In the genomic region with DNA sequence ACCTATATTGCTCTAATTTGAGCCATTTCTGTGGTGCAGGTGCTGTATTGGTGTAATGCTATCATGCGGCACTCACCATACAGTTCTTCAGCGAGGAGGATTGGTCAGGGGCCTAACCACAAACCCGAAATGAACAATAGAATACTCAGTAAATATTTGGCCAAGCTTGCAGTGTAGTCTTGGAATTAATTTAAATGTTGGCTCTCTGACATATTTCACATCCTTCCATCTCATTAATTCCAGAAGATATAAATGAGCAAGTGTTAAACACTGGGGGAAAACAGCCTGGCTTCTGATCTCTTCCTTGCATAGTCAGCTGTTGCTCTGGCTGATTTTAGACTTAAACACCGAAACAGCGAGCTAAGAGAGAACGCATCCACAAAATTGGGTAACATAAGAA, we compare ENCODE assay signal across 19 cellular contexts.
"Had no signal": no experiment of that assay in that cellular context is flagged by ENCODE, and none has a peak within 500 bp of the region (broad histone marks: within the 10 kb centered on the region; RNA-seq: fewer than 3 reads in every experiment).

No MANE protein-coding gene starts in this region.

- FAIRE-seq: RCC 7860 had no signal

- H3K27me3 ChIP-seq: SJSA1 had no signal

- H3K4me1 ChIP-seq: SJSA1 had no signal

- H3K9me3 ChIP-seq: SJSA1 had no signal

- H3K36me3 ChIP-seq: SJSA1 had no signal

- DNase-seq: KBM-7, MV-4-11, NCI-H1048, NCI-H1105, NCI-H1417, NCI-H1436 treated with DMSO at 0.1 percent for 48 hours, NCI-H187, NCI-H2029, NCI-H2081 treated with DMSO at 0.1 percent for 48 hours, NCI-H2227 treated with DMSO at 0.1 percent for 48 hours, NCI-H510A, NCI-H524 treated with DMSO at 0.1 percent for 48 hours, NCI-H774, Right ventricle myocardium superior, RPMI8226, SIG-M5 had no signal

- H3K4me3 ChIP-seq: SJSA1, SK-N-MC had no signal

- H3K27ac ChIP-seq: SJSA1, SK-N-MC had no signal
